ENCODE assay signal across 21 cellular contexts in the genomic region with DNA sequence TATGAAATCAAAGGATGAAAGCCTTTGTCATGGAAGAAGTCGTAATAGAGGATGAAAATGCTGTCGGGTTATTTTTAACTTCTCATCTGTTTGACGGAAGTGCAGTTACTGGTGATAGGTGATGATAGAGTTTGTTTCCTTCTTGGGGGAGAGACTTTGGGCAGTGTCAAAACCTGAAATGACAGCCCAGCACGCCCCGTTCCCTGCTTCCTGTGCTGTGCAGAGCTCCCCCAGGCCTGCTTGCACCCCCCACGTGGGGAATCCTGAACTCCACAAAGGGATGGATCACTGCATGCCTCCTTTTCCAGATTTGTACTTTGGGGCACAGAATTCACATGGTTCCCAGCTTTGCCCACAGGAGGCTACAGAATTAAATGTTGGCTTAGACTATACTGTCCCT.
DNase-seq lines count a peak whose midpoint lies in the region; ATAC-seq, FAIRE-seq and TF ChIP-seq lines count a peak whose summit lies in the region.
"Had no signal": no experiment of that assay in that cellular context is flagged by ENCODE, and none has a peak within 500 bp of the region (broad histone marks: within the 10 kb centered on the region; RNA-seq: fewer than 3 reads in every experiment).

No MANE protein-coding gene starts in this region.

- H4K8ac ChIP-seq in H9 (replicated peaks; ENCODE audit: insufficient read length, low read depth, low read length) = no peak overlapping the region

- no peak overlapping the region for H3K4me2 ChIP-seq in H9 (ENCODE audit: insufficient read depth, insufficient read length, low read length)
- H3K4me2 ChIP-seq: smooth muscle cell had no signal

- no peaks in the 10 kb centered on the region for H3K4me1 ChIP-seq in CD8-positive, alpha-beta T cell (ENCODE audit: insufficient read depth, low read length)
- peaks cover 4% of the 10 kb centered on the region; the same call in 1 of the 2 replicates for H3K4me1 ChIP-seq in H9 (ENCODE audit: insufficient read depth, low read length)
- peaks cover 0 to 30% (median 8%) of the 10 kb centered on the region in 9 donors for H3K4me1 ChIP-seq in heart right ventricle
- H3K4me1 ChIP-seq: esophagus muscularis mucosa, gastrocnemius medialis, psoas muscle had no signal

- H3K9me3 Mint-ChIP-seq in CD8-positive, alpha-beta T cell = no peaks in the 10 kb centered on the region
- H3K9me3 Mint-ChIP-seq in H9 (peaks cover 27 to 32% of the 10 kb centered on the region in 2 experiments), nephron (peaks cover 2% of the 10 kb centered on the region)
- H3K9me3 Mint-ChIP-seq: activated naive CD4-positive, alpha-beta T cell treated with anti-CD3 and anti-CD28 coated beads, Interleukin-2, amount 50 U/mL, for 24 hours; stimulated activated naive CD8-positive, alpha-beta T cell treated with anti-CD3 and anti-CD28 coated beads, Interleukin-15, Interleukin-2, amounts not matched to agents 100 ng/mL and 50 ng/mL, for 24 hours had no signal

- DNase-seq in CD8-positive, alpha-beta T cell = peak in 1 of 7 experiments; percentile 32
- DNase-seq in H9 = peak; percentile 4
- no peak for DNase-seq in heart right ventricle
- DNase-seq in LoVo (ENCODE audit: low spot score) = no peak
- no peak for DNase-seq in GM12891 (ENCODE audit: insufficient read length, low spot score)
- DNase-seq: activated CD4-positive, alpha-beta T cell treated with anti-CD3 and anti-CD28 coated beads, Interleukin-2, amount 50 U/mL, for 1 hour; aorta; COR-L47; effector CD8-positive, alpha-beta T cell; gastrocnemius medialis; midbrain; NCI-H2107; psoas muscle; stimulated activated CD4-positive, alpha-beta T cell treated with anti-CD3 and anti-CD28 coated beads, Interleukin-2, amount 100 ng/mL, for 48 hours had no signal

- no peak for TF ChIP-seq CTCF in CD8-positive, alpha-beta T cell (IDR thresholded peaks at IDR 0.05)
- TF ChIP-seq CTCF in H9 (conservative IDR thresholded peaks at IDR 0.05) = no peak
- no peak for TF ChIP-seq CTCF in heart right ventricle (IDR thresholded peaks at IDR 0.05)
- no peak for TF ChIP-seq CTCF in nephron (IDR thresholded peaks at IDR 0.05; ENCODE audit: unreplicated experiment in 3 of 3)

- H2BK12ac ChIP-seq in H9 (ENCODE audit: insufficient read length, low read depth, low read length) = no peak overlapping the region

- peak overlapping the region; percentile 18 for H3K27ac Mint-ChIP-seq in CD8-positive, alpha-beta T cell
- H3K27ac Mint-ChIP-seq in H9 = peak overlapping the region in 1 of 3 experiments; percentile 77; a peak in 1 of 7 replicates
- H3K27ac Mint-ChIP-seq in nephron = peak overlapping the region in 2 of 3 experiments; percentile 31 to 69
- H3K27ac Mint-ChIP-seq: activated naive CD4-positive, alpha-beta T cell treated with anti-CD3 and anti-CD28 coated beads, Interleukin-2, amount 50 U/mL, for 24 hours; stimulated activated naive CD8-positive, alpha-beta T cell treated with anti-CD3 and anti-CD28 coated beads, Interleukin-15, Interleukin-2, amounts not matched to agents 100 ng/mL and 50 ng/mL, for 24 hours had no signal

- no peak for TF ChIP-seq POLR2A in GM12891 (IDR thresholded peaks at IDR 0.05; ENCODE audit: low read depth, low read length)

- no peak overlapping the region for H2BK120ac ChIP-seq in H9 (ENCODE audit: low read depth, low read length, poor library complexity, severe bottlenecking)

- intact Hi-C loops in CD8-positive, alpha-beta T cell (cut with DNase I, micrococcal nuclease) = no loop called here
- intact Hi-C loops in heart right ventricle (cut with DNase I) = no loop called here

- H3K4me1 Mint-ChIP-seq in CD8-positive, alpha-beta T cell (ENCODE audit: low read depth) = peaks cover 7% of the 10 kb centered on the region
- H3K4me1 Mint-ChIP-seq in H9 (peaks cover 13 to 17% of the 10 kb centered on the region in 2 experiments), nephron (peaks cover 10% of the 10 kb centered on the region)

- H3K36me3 Mint-ChIP-seq in CD8-positive, alpha-beta T cell = peaks cover 28% of the 10 kb centered on the region
- H3K36me3 Mint-ChIP-seq in H9 (ENCODE audit: insufficient read depth in 1 of 3, low read depth in 3 of 3) (peaks cover 33 to 50% (median 44%) of the 10 kb centered on the region in 3 experiments), nephron (ENCODE audit: low read depth) (peaks cover 60% of the 10 kb centered on the region)

- no peaks in the 10 kb centered on the region for H3K36me3 ChIP-seq in CD8-positive, alpha-beta T cell (ENCODE audit: insufficient read depth, low read length)
- H3K36me3 ChIP-seq in heart right ventricle = peaks cover 0 to 37% (median 0%) of the 10 kb centered on the region in 9 donors
- H3K36me3 ChIP-seq: gastrocnemius medialis had no signal

- FAIRE-seq in GM12891 (lab: Jason Lieb, UNC) = no peak

- no peaks in the 10 kb centered on the region for H3K27me3 Mint-ChIP-seq in CD8-positive, alpha-beta T cell (ENCODE audit: low read depth)
- no peaks in the 10 kb centered on the region for H3K27me3 Mint-ChIP-seq in H9 (ENCODE audit: low read depth)
- H3K27me3 Mint-ChIP-seq in nephron (ENCODE audit: low read depth) = no peaks in the 10 kb centered on the region
- H3K27me3 Mint-ChIP-seq: activated naive CD4-positive, alpha-beta T cell treated with anti-CD3 and anti-CD28 coated beads, Interleukin-2, amount 50 U/mL, for 24 hours; stimulated activated naive CD8-positive, alpha-beta T cell treated with anti-CD3 and anti-CD28 coated beads, Interleukin-15, Interleukin-2, amounts not matched to agents 100 ng/mL and 50 ng/mL, for 24 hours had no signal

- WGBS in H9 (ENCODE audit: extremely low coverage, insufficient read length, low lambda C conversion rate) = no CpG with 5 or more reads among the region's 6 CpGs
- 24 to 40% methylated on average over 6 of the region's 6 CpGs for WGBS in heart right ventricle, 2 donors

- no peak overlapping the region for H3K18ac ChIP-seq in H9 (ENCODE audit: insufficient read length, low read depth, low read length)

- no peaks in the 10 kb centered on the region for H3K23me2 ChIP-seq in H9 (ENCODE audit: insufficient read length, low read depth, low read length, poor library complexity, severe bottlenecking)

- CTCF ChIA-PET in CD8-positive, alpha-beta T cell (lab: Charles Lee) = no interaction called here

- no peak overlapping the region for H3K14ac ChIP-seq in H9 (ENCODE audit: insufficient read depth, low read length)

- POLR2A ChIA-PET in CD8-positive, alpha-beta T cell (lab: Charles Lee) = no interaction called here

- ATAC-seq in CD8-positive, alpha-beta T cell = no peak
- ATAC-seq in heart right ventricle = peak in 6 of 8 donors; percentile 53 to 59 (median 54)
- ATAC-seq in GM18868 (IDR thresholded peaks at IDR 0.05; ENCODE audit: unreplicated experiment) = no peak
- ATAC-seq: gastrocnemius medialis had no signal

- H3K27me3 ChIP-seq in CD8-positive, alpha-beta T cell (ENCODE audit: insufficient read depth, low read length) = no peaks in the 10 kb centered on the region
- H3K27me3 ChIP-seq in H9 (ENCODE audit: insufficient read depth, low read length) (no peaks in the 10 kb centered on the region), heart right ventricle (no peaks in the 10 kb centered on the region)
- H3K27me3 ChIP-seq: esophagus muscularis mucosa, gastrocnemius medialis had no signal

- no peaks in the 10 kb centered on the region for H4K20me1 ChIP-seq in H9 (ENCODE audit: control insufficient read depth, insufficient read depth, insufficient read length)

- no peak overlapping the region for H2BK5ac ChIP-seq in H9 (ENCODE audit: insufficient read length, low read length)

- no peak overlapping the region for H4K5ac ChIP-seq in H9 (ENCODE audit: insufficient read length, low read depth, low read length)

- H3K79me1 ChIP-seq in H9 (ENCODE audit: insufficient read depth, low read depth, low read length, poor library complexity, severe bottlenecking) = no peaks in the 10 kb centered on the region

- H3K4me3 ChIP-seq in CD8-positive, alpha-beta T cell (ENCODE audit: low read depth, low read length) = no peak overlapping the region
- no peak overlapping the region for H3K4me3 ChIP-seq in heart right ventricle
- H3K4me3 ChIP-seq: esophagus muscularis mucosa, gastrocnemius medialis, psoas muscle, smooth muscle cell had no signal

- no peaks in the 10 kb centered on the region for H3K79me2 ChIP-seq in H9 (ENCODE audit: insufficient read depth, low read length)

- no peak overlapping the region for H3K4me3 Mint-ChIP-seq in CD8-positive, alpha-beta T cell
- no peak overlapping the region for H3K4me3 Mint-ChIP-seq in H9
- no peak overlapping the region for H3K4me3 Mint-ChIP-seq in nephron
- H3K4me3 Mint-ChIP-seq: activated naive CD4-positive, alpha-beta T cell treated with anti-CD3 and anti-CD28 coated beads, Interleukin-2, amount 50 U/mL, for 24 hours; stimulated activated naive CD8-positive, alpha-beta T cell treated with anti-CD3 and anti-CD28 coated beads, Interleukin-15, Interleukin-2, amounts not matched to agents 100 ng/mL and 50 ng/mL, for 24 hours had no signal

- H3K9ac ChIP-seq in H9 (ENCODE audit: extremely low read depth, insufficient read length, low read length) = no peak overlapping the region

- no peak overlapping the region for H3T11ph ChIP-seq in H9 (ENCODE audit: low read length)

- no peak overlapping the region for H3K4ac ChIP-seq in H9 (ENCODE audit: low read depth, low read length)

- no peaks in the 10 kb centered on the region for H3K9me3 ChIP-seq in CD8-positive, alpha-beta T cell (ENCODE audit: low read length)
- H3K9me3 ChIP-seq in H9 (ENCODE audit: control insufficient read depth, low read depth, low read length) (no peaks in the 10 kb centered on the region), heart right ventricle (no peaks in the 10 kb centered on the region)
- H3K9me3 ChIP-seq: esophagus muscularis mucosa, gastrocnemius medialis, psoas muscle had no signal

- no peak overlapping the region for H3K56ac ChIP-seq in H9 (ENCODE audit: insufficient read length, low read depth, low read length)

- no peak overlapping the region for H3K27ac ChIP-seq in CD8-positive, alpha-beta T cell (ENCODE audit: low read depth, low read length)
- H3K27ac ChIP-seq in H9 (ENCODE audit: insufficient read length, low read depth, low read length) = no peak overlapping the region
- peak overlapping the region in 1 of 10 donors; percentile 13 for H3K27ac ChIP-seq in heart right ventricle
- H3K27ac ChIP-seq: esophagus muscularis mucosa, gastrocnemius medialis, HL-60, psoas muscle had no signal

- H2AFZ ChIP-seq in H9 (ENCODE audit: low read length) = no peak overlapping the region

- no peak overlapping the region for H2BK20ac ChIP-seq in H9 (ENCODE audit: low read depth, low read length, poor library complexity, severe bottlenecking)

- no peak overlapping the region for H2AK5ac ChIP-seq in H9 (ENCODE audit: insufficient read length, low read length)

- H4K91ac ChIP-seq in H9 (ENCODE audit: insufficient read length, low read depth, low read length) = no peak overlapping the region

- H3K23ac ChIP-seq in H9 (ENCODE audit: insufficient read length, low read depth, low read length) = no peak overlapping the region

- H2BK15ac ChIP-seq in H9 (ENCODE audit: low read depth, low read length) = no peak overlapping the region

TF ChIP-seq in GM12891, 5 proteins besides CTCF, POLR2A, EP300 and RAD21 (continues in another document):
- TF ChIP-seq PAX5 (IDR thresholded peaks at IDR 0.05; ENCODE audit: insufficient read depth, low read length, severe bottlenecking) = no peak
- TF ChIP-seq POLR2AphosphoS5 (IDR thresholded peaks at IDR 0.05; ENCODE audit: low read depth, low read length) = no peak
- no peak for TF ChIP-seq TAF1 (IDR thresholded peaks at IDR 0.05; ENCODE audit: low read depth, low read length)
- no peak for TF ChIP-seq SPI1 (IDR thresholded peaks at IDR 0.05; ENCODE audit: low read depth, low read length)

Comparison
In these comparisons a context has a peak if more than half of its experiments do, and no peak if none do; other contexts are left out.
1. ATAC-seq: peak in heart right ventricle (6 of 8); none in CD8-positive, alpha-beta T cell (single experiment) and GM18868 (single experiment).